In genomic region chr19:45153339-45154063, GRCh38 we compare ENCODE assay signal across 8 cellular contexts. TPM values are rescaled to one million over a fixed set of nuclear protein-coding genes. Genes with fewer than 3 reads are reported as not detected.
DNase-seq lines count a peak whose midpoint lies in the region; ATAC-seq and TF ChIP-seq lines count a peak whose summit lies in the region.

No MANE protein-coding gene starts in this region.

- H3K9me3 ChIP-seq in BLaER1 treated with 17β-estradiol and CSF1 and Interleukin-3, amounts not matched to agents 10 nM and 100 nM (replicated peaks in 1 of 11), result peaks cover 0 to 10% (median 3%) of the 10 kb centered on the region in 11 experiments; a peak in 4 of 22 replicates
- no peaks in the 10 kb centered on the region for H3K9me3 ChIP-seq in hepatocyte (ENCODE audit: low read depth)

- H3K4me2 ChIP-seq in BLaER1 treated with 17β-estradiol and CSF1 and Interleukin-3, amounts not matched to agents 10 nM and 100 nM, result peak overlapping the region; percentile 42 to 73 (median 68)
- H3K4me2 ChIP-seq in hepatocyte, result peak overlapping the region; percentile 81

- ATAC-seq in sciatic nerve, result peak; percentile 28
- no peak for ATAC-seq in GM21528 (IDR thresholded peaks at IDR 0.05; ENCODE audit: low FRiP score, unreplicated experiment)

- peaks cover 31 to 83% (median 50%) of the 10 kb centered on the region in 11 experiments; a peak in 20 of 22 replicates for H4K20me1 ChIP-seq in BLaER1 treated with 17β-estradiol and CSF1 and Interleukin-3, amounts not matched to agents 10 nM and 100 nM
- no peaks in the 10 kb centered on the region for H4K20me1 ChIP-seq in hepatocyte (ENCODE audit: insufficient read depth, poor library complexity, severe bottlenecking)

- H2AFZ ChIP-seq in hepatocyte, result no peak overlapping the region

- intact Hi-C loops in sciatic nerve (cut with DNase I), result no loop called here

- H3K9me2 ChIP-seq in hepatocyte (replicated peaks; ENCODE audit: insufficient read depth), result no peaks in the 10 kb centered on the region

- peaks cover 0 to 28% (median 7%) of the 10 kb centered on the region in 11 experiments; a peak in 10 of 22 replicates for H3K36me3 ChIP-seq in BLaER1 treated with 17β-estradiol and CSF1 and Interleukin-3, amounts not matched to agents 10 nM and 100 nM
- no peaks in the 10 kb centered on the region for H3K36me3 ChIP-seq in hepatocyte (replicated peaks; ENCODE audit: insufficient read depth, low read depth)

- 12% methylated on average over 62 of the region's 69 CpGs for WGBS in hepatocyte (ENCODE audit: low lambda C conversion rate, missing lambda C conversion rate)

- TF ChIP-seq CTCF in hepatocyte (IDR thresholded peaks at IDR 0.05; ENCODE audit: poor library complexity), result no peak

- H3K9ac ChIP-seq in BLaER1 treated with 17β-estradiol and CSF1 and Interleukin-3, amounts not matched to agents 10 nM and 100 nM, result 0 out of 22 replicates have a peak overlapping the region, but pooled peaks of 1 of the 11 experiments have one; percentile 5

- peak overlapping the region in 8 of 10 experiments; percentile 17 to 37 (median 24); a peak in 11 of 20 replicates for H3K4me3 ChIP-seq in BLaER1 treated with 17β-estradiol and CSF1 and Interleukin-3, amounts not matched to agents 10 nM and 100 nM
- no peak overlapping the region for H3K4me3 ChIP-seq in hepatocyte

- DNase-seq in NCI-H526 treated with DMSO at 0.1 percent for 48 hours (lab: John Stamatoyannopoulos, UW) (peak; percentile 39), amniotic epithelial cell (ENCODE audit: low read depth) (peak; percentile 64), hepatocyte (ENCODE audit: low spot score) (peak; percentile 84), sciatic nerve (ENCODE audit: low spot score) (no peak), NCI-H187 (lab: John Stamatoyannopoulos, UW) (no peak), NK-92 (lab: John Stamatoyannopoulos, UW; ENCODE audit: unreplicated experiment) (no peak)

- H3K27ac ChIP-seq in BLaER1 treated with 17β-estradiol and CSF1 and Interleukin-3, amounts not matched to agents 10 nM and 100 nM, result no peak overlapping the region
- H3K27ac ChIP-seq in hepatocyte, result no peak overlapping the region

- no peaks in the 10 kb centered on the region for H3K79me2 ChIP-seq in hepatocyte

- H3K27me3 ChIP-seq in BLaER1 treated with 17β-estradiol and CSF1 and Interleukin-3, amounts not matched to agents 10 nM and 100 nM, result peaks cover 39 to 54% (median 46%) of the 10 kb centered on the region in 11 experiments
- peaks cover 21% of the 10 kb centered on the region for H3K27me3 ChIP-seq in hepatocyte

- H3K4me1 ChIP-seq in BLaER1 treated with 17β-estradiol and CSF1 and Interleukin-3, amounts not matched to agents 10 nM and 100 nM, result peaks cover 30 to 49% (median 40%) of the 10 kb centered on the region in 10 experiments
- peaks cover 15% of the 10 kb centered on the region for H3K4me1 ChIP-seq in hepatocyte (ENCODE audit: insufficient read depth)

RNA-seq across cellular contexts. Expression of gene NKPD1, which starts 7.3 kb away (rescaled TPM):
- 0.08 and 0.27 TPM in 2 replicates for total RNA-seq in hepatocyte
- polyA plus RNA-seq in hepatocyte, result 0.50 and 0.60 TPM in 2 replicates
- total RNA-seq in sciatic nerve, result not detected

RNA-seq across cellular contexts. Expression of gene TRAPPC6A, which starts 24.5 kb away (rescaled TPM):
- total RNA-seq in hepatocyte, result 24.6 and 25.7 TPM in 2 replicates
- polyA plus RNA-seq in hepatocyte, result 60.1 and 75.8 TPM in 2 replicates
- 20.8 TPM for total RNA-seq in sciatic nerve

RNA-seq across cellular contexts. Expression of gene BLOC1S3, which starts 25.1 kb away (rescaled TPM):
- 8.4 and 12.5 TPM in 2 replicates for total RNA-seq in hepatocyte
- 15.6 and 17.1 TPM in 2 replicates for polyA plus RNA-seq in hepatocyte
- 13.0 TPM for total RNA-seq in sciatic nerve

Comparison
In these comparisons a context has a peak if more than half of its experiments do, and no peak if none do; other contexts are left out.
1. DNase-seq: peak in NCI-H526 treated with DMSO at 0.1 percent for 48 hours (single experiment), amniotic epithelial cell (single experiment) and hepatocyte (single experiment); none in sciatic nerve (single experiment), NCI-H187 (0 of 2) and NK-92 (single experiment).